Comparison of ENCODE assay signal across 8 cellular contexts in the genomic region with DNA sequence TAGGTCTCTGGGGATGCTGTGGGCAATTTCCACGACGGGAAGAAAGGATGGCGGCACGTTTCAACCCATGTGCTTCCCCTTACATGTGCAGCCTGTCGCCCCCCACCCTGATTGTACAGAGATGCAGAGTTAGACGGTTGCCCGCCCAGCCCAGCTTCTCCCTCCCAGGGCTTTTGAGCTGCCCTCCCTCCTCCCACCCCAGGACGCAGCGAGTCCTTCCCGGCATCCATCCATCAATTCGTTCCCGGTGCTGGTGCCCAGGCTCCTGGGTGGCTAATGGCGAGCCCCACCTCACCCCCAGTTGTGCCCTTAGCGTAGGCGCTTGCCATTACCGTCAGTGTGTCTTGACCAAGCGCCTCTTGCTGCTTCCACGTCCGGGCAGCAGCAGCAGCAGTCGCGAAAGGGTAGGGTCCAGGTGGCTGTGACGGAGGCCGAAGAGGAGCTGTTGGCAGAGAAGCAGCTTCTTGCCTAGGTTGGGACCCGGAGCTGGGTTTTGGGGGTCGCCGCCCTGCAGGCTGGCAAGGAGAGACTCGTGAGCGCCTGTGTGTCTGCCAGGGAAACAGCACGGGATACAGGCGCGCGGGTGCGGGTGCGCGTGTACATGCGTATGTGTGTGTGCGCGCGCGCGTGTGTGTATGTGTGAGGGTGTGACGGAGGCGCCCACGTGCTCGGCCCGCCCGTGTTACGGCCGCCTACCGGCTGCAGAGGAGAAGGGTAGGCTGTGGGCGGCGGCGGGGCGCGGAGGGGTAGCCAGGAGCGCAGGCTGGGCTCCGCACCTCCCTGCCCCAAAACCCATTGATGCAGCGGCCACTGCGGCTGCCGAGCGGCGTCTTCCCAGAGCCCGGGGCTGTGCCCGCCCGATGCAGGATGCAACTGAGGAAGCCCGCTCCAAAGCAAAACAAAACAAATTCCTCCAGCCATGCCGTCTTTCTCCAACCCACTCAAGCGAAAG. TPM values are rescaled to one million over a fixed set of nuclear protein-coding genes. Genes with fewer than 3 reads are reported as not detected.
DNase-seq lines count a peak whose midpoint lies in the region; ATAC-seq and TF ChIP-seq lines count a peak whose summit lies in the region.

SLC6A15 (minus strand) TSS at position 609 of the 952 bp plus-strand sequence. CDS start 20,679 bp downstream, outside the sequence.

- H3K4me3 ChIP-seq in AG09309 (ENCODE audit: control insufficient read depth, low read depth, low read length) (peak within 1 kb of the TSS; percentile 52), GM23338 (peak within 1 kb of the TSS; percentile 89), left ventricle myocardium inferior (peak within 1 kb of the TSS; percentile 59)

- peaks cover 30% of the 10 kb centered on the region for H4K20me1 ChIP-seq in GM23338 (replicated peaks; ENCODE audit: insufficient read depth)

- H3K27ac Mint-ChIP-seq in GM23338 (peak within 1 kb of the TSS; percentile 92), progenitor cell of endocrine pancreas (peak within 1 kb of the TSS; percentile 78), immature natural killer cell (no peak within 1 kb of the TSS)

- H3K36me3 Mint-ChIP-seq in GM23338 (ENCODE audit: low read depth) (no peaks in the 10 kb centered on the region), progenitor cell of endocrine pancreas (ENCODE audit: insufficient read depth) (no peaks in the 10 kb centered on the region), immature natural killer cell (peaks cover 0 to 4% (median 3%) of the 10 kb centered on the region in 3 donors)

- H3K79me2 ChIP-seq in GM23338 (replicated peaks; ENCODE audit: insufficient read depth), result peaks cover 35% of the 10 kb centered on the region

- TF ChIP-seq CTCF in AG09309 (IDR thresholded peaks at IDR 0.05; ENCODE audit: control insufficient read depth, insufficient read depth, low read depth, low read length, missing control alignments), result peak; percentile 33
- peak; percentile 38 to 46 for TF ChIP-seq CTCF in GM23338 (conservative IDR thresholded peaks at IDR 0.05; ENCODE audit: low read depth in 2 of 2)
- TF ChIP-seq CTCF in left ventricle myocardium inferior (IDR thresholded peaks at IDR 0.05; ENCODE audit: borderline replicate concordance), result peak; percentile 19
- TF ChIP-seq CTCF in progenitor cell of endocrine pancreas (IDR thresholded peaks at IDR 0.05; ENCODE audit: unreplicated experiment), result peak; percentile 69

- H3K9me2 ChIP-seq in GM23338 (ENCODE audit: insufficient read depth), result no peaks in the 10 kb centered on the region

- H3K36me3 ChIP-seq in GM23338 (ENCODE audit: insufficient read depth) (no peaks in the 10 kb centered on the region), left ventricle myocardium inferior (no peaks in the 10 kb centered on the region)

- H2AFZ ChIP-seq in GM23338, result peak within 1 kb of the TSS; percentile 84

- H3K27me3 ChIP-seq in GM23338 (ENCODE audit: insufficient read depth) (peaks cover 12% of the 10 kb centered on the region; the same call in 1 of the 2 replicates), left ventricle myocardium inferior (ENCODE audit: low read depth) (peaks cover 95% of the 10 kb centered on the region)

- H3K27me3 Mint-ChIP-seq in GM23338 (ENCODE audit: insufficient read depth, low read depth, poor library complexity) (peaks cover 11% of the 10 kb centered on the region), progenitor cell of endocrine pancreas (peaks cover 68% of the 10 kb centered on the region), immature natural killer cell (ENCODE audit: low read depth in 3 of 3) (peaks cover 5 to 7% (median 5%) of the 10 kb centered on the region in 3 donors)

- H3K27ac ChIP-seq in GM23338 (ENCODE audit: low read depth), result peak within 1 kb of the TSS; percentile 36; the same call in 1 of the 2 replicates
- peak within 1 kb of the TSS; percentile 89 for H3K27ac ChIP-seq in angular gyrus (ENCODE audit: low read depth, low read length)
- no peak within 1 kb of the TSS for H3K27ac ChIP-seq in left ventricle myocardium inferior (replicated peaks)

- intact Hi-C loops in left ventricle myocardium inferior (cut with micrococcal nuclease), result no loop called here

- peak within 1 kb of the TSS; percentile 82 for H3K4me2 ChIP-seq in GM23338

- peaks cover 12% of the 10 kb centered on the region for H3K4me1 ChIP-seq in GM23338 (ENCODE audit: insufficient read depth)
- peaks cover 28% of the 10 kb centered on the region for H3K4me1 ChIP-seq in left ventricle myocardium inferior

- no peaks in the 10 kb centered on the region for H3K9me3 ChIP-seq in left ventricle myocardium inferior (replicated peaks)

- ATAC-seq in GM23338, result peak; percentile 90

- peaks cover 5% of the 10 kb centered on the region; the same call in 1 of the 2 replicates for H3F3A ChIP-seq in GM23338 (replicated peaks; ENCODE audit: low read depth)

- DNase-seq in AG09309 (ENCODE audit: low read depth) (no peak), GM23338 (ENCODE audit: low spot score) (peak; percentile 87), NCI-H446 treated with DMSO at 0.1 percent for 48 hours (lab: John Stamatoyannopoulos, UW) (peak; percentile 82), left ventricle myocardium inferior (no peak), progenitor cell of endocrine pancreas (ENCODE audit: low spot score, unreplicated experiment) (peak; percentile 61), immature natural killer cell (no peak), A172 (ENCODE audit: low spot score) (no peak)

- H3K9me3 Mint-ChIP-seq in GM23338 (no peaks in the 10 kb centered on the region; the same call in 2 of the 3 replicates), progenitor cell of endocrine pancreas (ENCODE audit: low read depth) (no peaks in the 10 kb centered on the region), immature natural killer cell (peaks cover 0 to 26% (median 7%) of the 10 kb centered on the region in 6 donors)

- H3K4me3 Mint-ChIP-seq in GM23338 (peak within 1 kb of the TSS; percentile 97), progenitor cell of endocrine pancreas (ENCODE audit: low read depth) (peak within 1 kb of the TSS; percentile 73), immature natural killer cell (no peak within 1 kb of the TSS)

- peaks cover 12% of the 10 kb centered on the region for H3K4me1 Mint-ChIP-seq in GM23338
- H3K4me1 Mint-ChIP-seq in progenitor cell of endocrine pancreas (ENCODE audit: low read depth), result peaks cover 10% of the 10 kb centered on the region
- H3K4me1 Mint-ChIP-seq in immature natural killer cell, result no peaks in the 10 kb centered on the region

TF ChIP-seq in GM23338, 12 proteins besides CTCF, POLR2A, EP300 and RAD21:
- TF ChIP-seq POLR2AphosphoS5 (IDR thresholded peaks at IDR 0.05; ENCODE audit: low read depth) (peak; percentile 53; the same call in 1 of the 2 replicates), CREB1 (CRISPR knock-in tag; IDR thresholded peaks at IDR 0.05; ENCODE audit: low read depth) (peak; percentile 88)
- TF ChIP-seq, protein P1, sequence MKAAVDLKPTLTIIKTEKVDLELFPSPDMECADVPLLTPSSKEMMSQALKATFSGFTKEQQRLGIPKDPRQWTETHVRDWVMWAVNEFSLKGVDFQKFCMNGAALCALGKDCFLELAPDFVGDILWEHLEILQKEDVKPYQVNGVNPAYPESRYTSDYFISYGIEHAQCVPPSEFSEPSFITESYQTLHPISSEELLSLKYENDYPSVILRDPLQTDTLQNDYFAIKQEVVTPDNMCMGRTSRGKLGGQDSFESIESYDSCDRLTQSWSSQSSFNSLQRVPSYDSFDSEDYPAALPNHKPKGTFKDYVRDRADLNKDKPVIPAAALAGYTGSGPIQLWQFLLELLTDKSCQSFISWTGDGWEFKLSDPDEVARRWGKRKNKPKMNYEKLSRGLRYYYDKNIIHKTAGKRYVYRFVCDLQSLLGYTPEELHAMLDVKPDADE (IDR thresholded peaks at IDR 0.05), result no peak

RNA-seq across cellular contexts. Expression of gene SLC6A15, which starts in this region (rescaled TPM):
- total RNA-seq in GM23338 (2014; rRNA removed; shearing (Covaris generic)), result 22.9 and 27.9 TPM in 2 replicates
- polyA plus RNA-seq in GM23338 (2016; fragmentation: Nextera tagmentation; extraction: Ambion mirVana) (11.7 and 12.1 TPM in 2 replicates), immature natural killer cell (not detected)
- total RNA-seq in left ventricle myocardium inferior (not detected), progenitor cell of endocrine pancreas (0.57 and 1.1 TPM in 2 replicates)
- not detected in 2 replicates for total RNA-seq in A172 (2014; rRNA removed; shearing (Covaris generic))

Comparison
In these comparisons a context has a peak if more than half of its experiments do, and no peak if none do; other contexts are left out.
1. RNA of gene SLC6A15 (total RNA-seq): 22.9 to 27.9 TPM in GM23338; 0.57 to 1.1 TPM in progenitor cell of endocrine pancreas, not detected in left ventricle myocardium inferior (single experiment) and not detected in A172; every median in the first group is over 10 times any median in the second.
2. RNA of gene SLC6A15 (polyA plus RNA-seq): 11.7 to 12.1 TPM in GM23338; not detected in immature natural killer cell; every median in the first group is over 10 times any median in the second.
3. DNase-seq: peak in GM23338 (single experiment), NCI-H446 treated with DMSO at 0.1 percent for 48 hours (single experiment) and progenitor cell of endocrine pancreas (single experiment); none in AG09309 (single experiment), left ventricle myocardium inferior (single experiment), immature natural killer cell (0 of 3) and A172 (single experiment).
4. CTCF ChIP-seq: peak in every context shown above with its lines; median percentile 69 in progenitor cell of endocrine pancreas; 42 in GM23338; 33 in AG09309; 19 in left ventricle myocardium inferior.
5. H3K27ac Mint-ChIP-seq: peak in GM23338 (single experiment) and progenitor cell of endocrine pancreas (single experiment); none in immature natural killer cell (0 of 6).
6. H3K4me3 Mint-ChIP-seq: peak in GM23338 (single experiment) and progenitor cell of endocrine pancreas (single experiment); none in immature natural killer cell (0 of 5).
7. Peak in every context shown above with its lines, with median percentiles within 50 percentile points of each other: H3K4me3 ChIP-seq.